In genomic region chr18:23205980-23206379, GRCh38 we compare ENCODE assay signal across 18 cellular contexts.
DNase-seq lines count a peak whose midpoint lies in the region; ATAC-seq, FAIRE-seq and TF ChIP-seq lines count a peak whose summit lies in the region.
"Had no signal": no experiment of that assay in that cellular context is flagged by ENCODE, and none has a peak within 500 bp of the region (broad histone marks: within the 10 kb centered on the region; RNA-seq: fewer than 3 reads in every experiment).

No MANE protein-coding gene starts in this region.

- no peak overlapping the region for H3K9ac ChIP-seq in H1 (replicated peaks in 1 of 4; ENCODE audit: extremely low read depth in 1 of 4, low read depth in 3 of 4, low read length in 3 of 4)

- H3K56ac ChIP-seq in H1 (replicated peaks; ENCODE audit: insufficient read length, low read depth, low read length), result no peak overlapping the region

- no peak for TF ChIP-seq CTCF in H1 (IDR thresholded peaks at IDR 0.05; ENCODE audit: control extremely low read depth in 1 of 3, insufficient read depth in 1 of 3, low read depth in 1 of 3, low read length in 3 of 3)
- no peak for TF ChIP-seq CTCF in upper lobe of left lung (IDR thresholded peaks at IDR 0.05)

- no peak overlapping the region for H2BK120ac ChIP-seq in H1 (replicated peaks; ENCODE audit: low read depth, low read length)

- H3K79me1 ChIP-seq in H1 (ENCODE audit: low read depth, low read length), result no peaks in the 10 kb centered on the region; the same call in 1 of the 2 replicates

- H4K91ac ChIP-seq in H1 (replicated peaks; ENCODE audit: insufficient read length, low read length), result no peak overlapping the region

- no peak for DNase-seq in activated naive CD8-positive, alpha-beta T cell treated with anti-CD3 and anti-CD28 coated beads, Interleukin-2, amount 50 U/mL, for 24 hours
- DNase-seq in activated naive CD8-positive, alpha-beta T cell treated with anti-CD3 and anti-CD28 coated beads for 36 hours, result no peak
- no peak for DNase-seq in activated T-helper 2 cell treated with anti-CD3 and anti-CD28 coated beads, Interferon-gamma antibody, Interleukin-2, Interleukin-4, amounts not matched to agents 10 μg/mL and 5 μg/mL and 100 μg/mL, durations not matched to agents 14 hours and 24 hours and 36 hours (ENCODE audit: low spot score)
- no peak for DNase-seq in H1 (ENCODE audit: low read depth in 1 of 2, low spot score in 2 of 2)
- DNase-seq in hippocampal formation (lab: John Stamatoyannopoulos, UW), result no peak
- no peak for DNase-seq in upper lobe of left lung
- no peak for DNase-seq in NCI-H446 (lab: John Stamatoyannopoulos, UW)
- DNase-seq: CD4-positive, alpha-beta T cell; KG1; MG63; NCI-H2029; NCI-H446 treated with DMSO at 0.1 percent for 48 hours; NCI-H526; NCI-H82; NK-92 treated with Interleukin-12 subunit alpha and Interleukin-12 subunit beta, amount 100 ng/mL, for 24 hours; PC-3 had no signal

- no peak overlapping the region for H3K4me2 ChIP-seq in H1 (ENCODE audit: insufficient read depth in 1 of 2, low read depth in 2 of 2, low read length in 2 of 2)

- peaks cover 18% of the 10 kb centered on the region for H3K9me3 Mint-ChIP-seq in activated naive CD8-positive, alpha-beta T cell treated with anti-CD3 and anti-CD28 coated beads, Interleukin-2, amount 50 U/mL, for 24 hours
- peaks cover 17% of the 10 kb centered on the region for H3K9me3 Mint-ChIP-seq in activated naive CD8-positive, alpha-beta T cell treated with anti-CD3 and anti-CD28 coated beads for 36 hours
- peaks cover 27% of the 10 kb centered on the region for H3K9me3 Mint-ChIP-seq in activated T-helper 2 cell treated with anti-CD3 and anti-CD28 coated beads, Interferon-gamma antibody, Interleukin-2, Interleukin-4, amounts not matched to agents 10 μg/mL and 5 μg/mL and 100 μg/mL, durations not matched to agents 14 hours and 24 hours and 36 hours
- H3K9me3 Mint-ChIP-seq: CD4-positive, alpha-beta T cell had no signal

- no peaks in the 10 kb centered on the region for H3K27me3 ChIP-seq in H1 (replicated peaks in 1 of 4; ENCODE audit: control insufficient read depth in 3 of 4, extremely low read depth in 1 of 4, insufficient read depth in 3 of 4, low read length in 3 of 4)
- no peaks in the 10 kb centered on the region for H3K27me3 ChIP-seq in upper lobe of left lung
- H3K27me3 ChIP-seq: MG63 had no signal

- intact Hi-C loops in activated T-helper 2 cell treated with anti-CD3 and anti-CD28 coated beads, Interferon-gamma antibody, Interleukin-2, Interleukin-4, amounts not matched to agents 10 μg/mL and 5 μg/mL and 100 μg/mL, durations not matched to agents 14 hours and 24 hours and 36 hours (cut with micrococcal nuclease), result no loop called here

- 90% methylated on average over 6 of the region's 9 CpGs; no CpG with 5 or more reads in 1 of the 2 experiments for WGBS in H1 (ENCODE audit: extremely low coverage in 1 of 2, insufficient coverage in 1 of 2, insufficient read length in 1 of 2, insufficient replicate concordance in 2 of 2, low coverage in 1 of 2, low lambda C conversion rate in 2 of 2, missing lambda C conversion rate in 1 of 2), 2 experiments
- WGBS in upper lobe of left lung, 2 donors, result 93 to 94% methylated on average over 9 of the region's 9 CpGs

- no peaks in the 10 kb centered on the region for H4K20me1 ChIP-seq in H1 (replicated peaks in 1 of 2; ENCODE audit: control insufficient read depth in 1 of 2, insufficient read depth in 2 of 2, low read length in 2 of 2)

- no peak overlapping the region for H3K27ac ChIP-seq in H1 (ENCODE audit: low read depth, low read length)
- H3K27ac ChIP-seq in upper lobe of left lung, result no peak overlapping the region

- H2BK20ac ChIP-seq in H1 (ENCODE audit: low read length), result no peak overlapping the region

- peaks cover 14% of the 10 kb centered on the region for H3K27me3 Mint-ChIP-seq in activated naive CD8-positive, alpha-beta T cell treated with anti-CD3 and anti-CD28 coated beads, Interleukin-2, amount 50 U/mL, for 24 hours
- H3K27me3 Mint-ChIP-seq in activated naive CD8-positive, alpha-beta T cell treated with anti-CD3 and anti-CD28 coated beads for 36 hours, result peaks cover 23% of the 10 kb centered on the region
- H3K27me3 Mint-ChIP-seq in activated T-helper 2 cell treated with anti-CD3 and anti-CD28 coated beads, Interferon-gamma antibody, Interleukin-2, Interleukin-4, amounts not matched to agents 10 μg/mL and 5 μg/mL and 100 μg/mL, durations not matched to agents 14 hours and 24 hours and 36 hours (ENCODE audit: low read depth), result no peaks in the 10 kb centered on the region

- POLR2A ChIA-PET in H1 (lab: Charles Lee; ENCODE audit: partially characterized antibody), result interaction anchor here (0.9 to 1.5 kb wide), 2 partner anchors 10 to 43 kb away, joined by 3 to 4 read pairs; no protein-coding TSS in a partner anchor

- no peak overlapping the region for H3K18ac ChIP-seq in H1 (ENCODE audit: extremely low read depth, low read length)

- H2AK5ac ChIP-seq in H1 (ENCODE audit: low read depth, low read length), result no peak overlapping the region

- no peak overlapping the region for H2AFZ ChIP-seq in H1 (ENCODE audit: low read length)

- H2BK12ac ChIP-seq in H1 (ENCODE audit: low read depth, low read length), result no peak overlapping the region

- no peaks in the 10 kb centered on the region for H3K4me1 ChIP-seq in H1 (replicated peaks in 1 of 4; ENCODE audit: control insufficient read depth in 3 of 4, insufficient read depth in 4 of 4, low read length in 3 of 4)
- peaks cover 0 to 7% (median 0%) of the 10 kb centered on the region in 4 donors for H3K4me1 ChIP-seq in upper lobe of left lung

- H3K4ac ChIP-seq in H1 (replicated peaks; ENCODE audit: insufficient read length, low read depth, low read length), result no peak overlapping the region

- no peak overlapping the region for H2BK15ac ChIP-seq in H1 (ENCODE audit: low read length)

- H3K79me2 ChIP-seq in H1 (ENCODE audit: control insufficient read depth in 1 of 2, insufficient read depth in 2 of 2, low read length in 2 of 2), result no peaks in the 10 kb centered on the region

- no peak overlapping the region for H4K5ac ChIP-seq in H1 (ENCODE audit: insufficient read length, low read depth, low read length)

- no peaks in the 10 kb centered on the region; a peak in 1 of 4 replicates for H3K9me3 ChIP-seq in H1 (ENCODE audit: insufficient read depth in 2 of 2, low read depth in 1 of 2, low read length in 1 of 2)
- peaks cover 0 to 7% (median 4%) of the 10 kb centered on the region in 4 donors for H3K9me3 ChIP-seq in upper lobe of left lung
- H3K9me3 ChIP-seq: MG63 had no signal

- H3K27ac Mint-ChIP-seq in activated naive CD8-positive, alpha-beta T cell treated with anti-CD3 and anti-CD28 coated beads, Interleukin-2, amount 50 U/mL, for 24 hours, result peak overlapping the region; percentile 81
- H3K27ac Mint-ChIP-seq in activated naive CD8-positive, alpha-beta T cell treated with anti-CD3 and anti-CD28 coated beads for 36 hours, result no peak overlapping the region
- H3K27ac Mint-ChIP-seq in activated T-helper 2 cell treated with anti-CD3 and anti-CD28 coated beads, Interferon-gamma antibody, Interleukin-2, Interleukin-4, amounts not matched to agents 10 μg/mL and 5 μg/mL and 100 μg/mL, durations not matched to agents 14 hours and 24 hours and 36 hours, result peak overlapping the region; percentile 34
- H3K27ac Mint-ChIP-seq: CD4-positive, alpha-beta T cell had no signal

- H4K8ac ChIP-seq in H1 (ENCODE audit: extremely low read depth, insufficient read depth, low read length), result no peak overlapping the region

- TF ChIP-seq EP300 in H1 (IDR thresholded peaks at IDR 0.05; ENCODE audit: borderline replicate concordance in 1 of 2, low read depth in 2 of 2, low read length in 2 of 2), result no peak
- TF ChIP-seq EP300 in upper lobe of left lung (IDR thresholded peaks at IDR 0.05), result no peak

- no peak overlapping the region for H3K4me3 Mint-ChIP-seq in activated naive CD8-positive, alpha-beta T cell treated with anti-CD3 and anti-CD28 coated beads, Interleukin-2, amount 50 U/mL, for 24 hours
- no peak overlapping the region for H3K4me3 Mint-ChIP-seq in activated naive CD8-positive, alpha-beta T cell treated with anti-CD3 and anti-CD28 coated beads for 36 hours
- no peak overlapping the region for H3K4me3 Mint-ChIP-seq in activated T-helper 2 cell treated with anti-CD3 and anti-CD28 coated beads, Interferon-gamma antibody, Interleukin-2, Interleukin-4, amounts not matched to agents 10 μg/mL and 5 μg/mL and 100 μg/mL, durations not matched to agents 14 hours and 24 hours and 36 hours (ENCODE audit: low read depth)
- H3K4me3 Mint-ChIP-seq: CD4-positive, alpha-beta T cell had no signal

- ATAC-seq in activated naive CD8-positive, alpha-beta T cell treated with anti-CD3 and anti-CD28 coated beads, Interleukin-2, amount 50 U/mL, for 24 hours, result peak; percentile 5
- ATAC-seq in upper lobe of left lung (ENCODE audit: low FRiP score in 2 of 2), result no peak
- ATAC-seq: PC-3 had no signal

- no peak for TF ChIP-seq RAD21 in H1 (IDR thresholded peaks at IDR 0.05 in 1 of 2, conservative IDR thresholded peaks at IDR 0.05 in 1 of 2; ENCODE audit: low read depth in 2 of 2, low read length in 2 of 2)

- H3K36me3 ChIP-seq in H1 (ENCODE audit: control insufficient read depth in 2 of 4, insufficient read depth in 4 of 4, low read length in 3 of 4), result peaks cover 0 to 14% (median 7%) of the 10 kb centered on the region in 4 experiments; a peak in 5 of 8 replicates
- H3K36me3 ChIP-seq in upper lobe of left lung, result peaks cover 0 to 9% (median 0%) of the 10 kb centered on the region in 4 donors
- H3K36me3 ChIP-seq: MG63 had no signal

- no peak for FAIRE-seq in H1 (lab: Jason Lieb, UNC)
- FAIRE-seq: D721Med, H54 had no signal

- no peak overlapping the region for H3K23ac ChIP-seq in H1 (ENCODE audit: insufficient read length)

- H3K4me3 ChIP-seq in H1 (ENCODE audit: extremely low read depth in 1 of 4, insufficient read depth in 2 of 4, low read depth in 3 of 4, low read length in 4 of 4) (no peak overlapping the region), upper lobe of left lung (no peak overlapping the region)
- H3K4me3 ChIP-seq: MG63 had no signal

- no peak overlapping the region for H3K14ac ChIP-seq in H1 (ENCODE audit: insufficient read length)

- CTCF ChIA-PET in H1 (lab: Charles Lee; ENCODE audit: partially characterized antibody), result interaction anchor here (0.9 to 7.9 kb wide), 19 partner anchors 9 to 199 kb away, joined by 3 to 59 read pairs (median 5); partner anchors contain the start of gene CABLES1

- TF ChIP-seq POLR2A in H1 (IDR thresholded peaks at IDR 0.05; ENCODE audit: control extremely low read depth in 1 of 2, low read depth in 2 of 2, low read length in 2 of 2) (no peak), upper lobe of left lung (IDR thresholded peaks at IDR 0.05) (no peak)

- H3K36me3 Mint-ChIP-seq in activated naive CD8-positive, alpha-beta T cell treated with anti-CD3 and anti-CD28 coated beads, Interleukin-2, amount 50 U/mL, for 24 hours (ENCODE audit: low read depth), result peaks cover 38% of the 10 kb centered on the region
- H3K36me3 Mint-ChIP-seq in activated naive CD8-positive, alpha-beta T cell treated with anti-CD3 and anti-CD28 coated beads for 36 hours, result peaks cover 36% of the 10 kb centered on the region
- peaks cover 87% of the 10 kb centered on the region for H3K36me3 Mint-ChIP-seq in activated T-helper 2 cell treated with anti-CD3 and anti-CD28 coated beads, Interferon-gamma antibody, Interleukin-2, Interleukin-4, amounts not matched to agents 10 μg/mL and 5 μg/mL and 100 μg/mL, durations not matched to agents 14 hours and 24 hours and 36 hours (ENCODE audit: low read depth)

- peak overlapping the region; percentile 16; the same call in 1 of the 2 replicates for H2BK5ac ChIP-seq in H1 (ENCODE audit: low read depth, low read length)

- H3K23me2 ChIP-seq in H1 (ENCODE audit: low read depth, low read length), result no peaks in the 10 kb centered on the region

- peaks cover 59% of the 10 kb centered on the region for H3K4me1 Mint-ChIP-seq in activated naive CD8-positive, alpha-beta T cell treated with anti-CD3 and anti-CD28 coated beads, Interleukin-2, amount 50 U/mL, for 24 hours
- peaks cover 20% of the 10 kb centered on the region for H3K4me1 Mint-ChIP-seq in activated naive CD8-positive, alpha-beta T cell treated with anti-CD3 and anti-CD28 coated beads for 36 hours
- H3K4me1 Mint-ChIP-seq in activated T-helper 2 cell treated with anti-CD3 and anti-CD28 coated beads, Interferon-gamma antibody, Interleukin-2, Interleukin-4, amounts not matched to agents 10 μg/mL and 5 μg/mL and 100 μg/mL, durations not matched to agents 14 hours and 24 hours and 36 hours (ENCODE audit: low read depth), result peaks cover 49% of the 10 kb centered on the region
